ENCODE assay signal across 19 cellular contexts in genomic region chr17:49269356-49269755, GRCh38. TPM values are rescaled to one million over a fixed set of nuclear protein-coding genes. Genes with fewer than 3 reads are reported as not detected.
"Had no signal": no experiment of that assay in that cellular context is flagged by ENCODE, and none has a peak within 500 bp of the region (broad histone marks: within the 10 kb centered on the region; RNA-seq: fewer than 3 reads in every experiment).

No MANE protein-coding gene starts in this region.

- H3K27ac ChIP-seq: SJSA1, SK-N-MC had no signal

- H3K4me1 ChIP-seq: SJSA1 had no signal

- H3K4me3 ChIP-seq: MG63, SJSA1, SK-N-MC had no signal

- H3K36me3 ChIP-seq: MG63, SJSA1 had no signal

- H3K27me3 ChIP-seq: MG63 had no signal

- DNase-seq: Karpas-422, KG1, MG63, NCI-H1092 treated with DMSO at 0.1 percent for 48 hours, NCI-H1436, NCI-H1694, NCI-H187 treated with DMSO at 0.1 percent for 48 hours, NCI-H2029 treated with DMSO at 0.1 percent for 48 hours, NCI-H2227 treated with DMSO at 0.1 percent for 48 hours, NCI-H446, NCI-H510A, NCI-H524 treated with DMSO at 0.1 percent for 48 hours, NCI-H69, NCI-H774, Right ventricle myocardium superior, SIG-M5 had no signal

- H3K9me3 ChIP-seq: MG63, SJSA1 had no signal

RNA-seq across cellular contexts. Expression of gene PHOSPHO1, which starts 38.8 kb away (rescaled TPM):
- total RNA-seq: HT-29 had no signal

RNA-seq across cellular contexts. Expression of gene ABI3, which starts 58.8 kb away (rescaled TPM):
- total RNA-seq: HT-29, SJSA1 had no signal

RNA-seq across cellular contexts. Expression of gene GNGT2, which starts 59.0 kb away (rescaled TPM):
- total RNA-seq: HT-29, SJSA1 had no signal
